ENCODE assay signal across 1 cellular context in genomic region chr10:101034404-101034803, GRCh38.
TF ChIP-seq lines count a peak whose summit lies in the region.

No MANE protein-coding gene starts in this region.

TF ChIP-seq in HepG2, 621 proteins besides CTCF, POLR2A, EP300 and RAD21 (continued from another document):
- TF ChIP-seq, protein P1, sequence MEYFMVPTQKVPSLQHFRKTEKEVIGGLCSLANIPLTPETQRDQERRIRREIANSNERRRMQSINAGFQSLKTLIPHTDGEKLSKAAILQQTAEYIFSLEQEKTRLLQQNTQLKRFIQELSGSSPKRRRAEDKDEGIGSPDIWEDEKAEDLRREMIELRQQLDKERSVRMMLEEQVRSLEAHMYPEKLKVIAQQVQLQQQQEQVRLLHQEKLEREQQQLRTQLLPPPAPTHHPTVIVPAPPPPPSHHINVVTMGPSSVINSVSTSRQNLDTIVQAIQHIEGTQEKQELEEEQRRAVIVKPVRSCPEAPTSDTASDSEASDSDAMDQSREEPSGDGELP (IDR thresholded peaks at IDR 0.05; ENCODE audit: borderline replicate concordance, low read depth): 0 out of 2 replicates have a peak, but pooled peaks have one; percentile 17
- TF ChIP-seq, protein P2, sequence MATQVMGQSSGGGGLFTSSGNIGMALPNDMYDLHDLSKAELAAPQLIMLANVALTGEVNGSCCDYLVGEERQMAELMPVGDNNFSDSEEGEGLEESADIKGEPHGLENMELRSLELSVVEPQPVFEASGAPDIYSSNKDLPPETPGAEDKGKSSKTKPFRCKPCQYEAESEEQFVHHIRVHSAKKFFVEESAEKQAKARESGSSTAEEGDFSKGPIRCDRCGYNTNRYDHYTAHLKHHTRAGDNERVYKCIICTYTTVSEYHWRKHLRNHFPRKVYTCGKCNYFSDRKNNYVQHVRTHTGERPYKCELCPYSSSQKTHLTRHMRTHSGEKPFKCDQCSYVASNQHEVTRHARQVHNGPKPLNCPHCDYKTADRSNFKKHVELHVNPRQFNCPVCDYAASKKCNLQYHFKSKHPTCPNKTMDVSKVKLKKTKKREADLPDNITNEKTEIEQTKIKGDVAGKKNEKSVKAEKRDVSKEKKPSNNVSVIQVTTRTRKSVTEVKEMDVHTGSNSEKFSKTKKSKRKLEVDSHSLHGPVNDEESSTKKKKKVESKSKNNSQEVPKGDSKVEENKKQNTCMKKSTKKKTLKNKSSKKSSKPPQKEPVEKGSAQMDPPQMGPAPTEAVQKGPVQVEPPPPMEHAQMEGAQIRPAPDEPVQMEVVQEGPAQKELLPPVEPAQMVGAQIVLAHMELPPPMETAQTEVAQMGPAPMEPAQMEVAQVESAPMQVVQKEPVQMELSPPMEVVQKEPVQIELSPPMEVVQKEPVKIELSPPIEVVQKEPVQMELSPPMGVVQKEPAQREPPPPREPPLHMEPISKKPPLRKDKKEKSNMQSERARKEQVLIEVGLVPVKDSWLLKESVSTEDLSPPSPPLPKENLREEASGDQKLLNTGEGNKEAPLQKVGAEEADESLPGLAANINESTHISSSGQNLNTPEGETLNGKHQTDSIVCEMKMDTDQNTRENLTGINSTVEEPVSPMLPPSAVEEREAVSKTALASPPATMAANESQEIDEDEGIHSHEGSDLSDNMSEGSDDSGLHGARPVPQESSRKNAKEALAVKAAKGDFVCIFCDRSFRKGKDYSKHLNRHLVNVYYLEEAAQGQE (IDR thresholded peaks at IDR 0.05; ENCODE audit: borderline replicate concordance in 1 of 2, low read depth in 1 of 2, low read length in 2 of 2): 0 out of 4 replicates have a peak, but pooled peaks of 1 of the 2 experiments have one; percentile 23
- TF ChIP-seq HIC2 (CRISPR knock-in tag; IDR thresholded peaks at IDR 0.05; ENCODE audit: low read depth) (0 out of 2 replicates have a peak, but pooled peaks have one; percentile 56), SAP130 (CRISPR knock-in tag; IDR thresholded peaks at IDR 0.05; ENCODE audit: low read depth) (peak; percentile 41; the same call in 1 of the 2 replicates), SALL1 (CRISPR knock-in tag; IDR thresholded peaks at IDR 0.05) (peak; percentile 71), FOXK1 (CRISPR knock-in tag; IDR thresholded peaks at IDR 0.05; ENCODE audit: borderline replicate concordance, low read depth) (0 out of 2 replicates have a peak, but pooled peaks have one; percentile 21), ISL2 (CRISPR knock-in tag; IDR thresholded peaks at IDR 0.05) (peak; percentile 55; the same call in 1 of the 2 replicates), MYPOP (CRISPR knock-in tag; IDR thresholded peaks at IDR 0.05) (0 out of 2 replicates have a peak, but pooled peaks have one; percentile 32), PPARG (CRISPR knock-in tag; conservative IDR thresholded peaks at IDR 0.05) (peak; percentile 59), KAT8 (CRISPR knock-in tag; IDR thresholded peaks at IDR 0.05) (peak; percentile 19; the same call in 1 of the 2 replicates), ZNF331 (CRISPR knock-in tag; IDR thresholded peaks at IDR 0.05) (0 out of 2 replicates have a peak, but pooled peaks have one; percentile 33), ZNF772 (CRISPR knock-in tag; IDR thresholded peaks at IDR 0.05) (0 out of 2 replicates have a peak, but pooled peaks have one; percentile 40)
TF ChIP-seq in HepG2: peak in this region for 70; not testable (repeated sequence) for 551.
